Comparison of ENCODE assay signal across 15 cellular contexts in the genomic region with DNA sequence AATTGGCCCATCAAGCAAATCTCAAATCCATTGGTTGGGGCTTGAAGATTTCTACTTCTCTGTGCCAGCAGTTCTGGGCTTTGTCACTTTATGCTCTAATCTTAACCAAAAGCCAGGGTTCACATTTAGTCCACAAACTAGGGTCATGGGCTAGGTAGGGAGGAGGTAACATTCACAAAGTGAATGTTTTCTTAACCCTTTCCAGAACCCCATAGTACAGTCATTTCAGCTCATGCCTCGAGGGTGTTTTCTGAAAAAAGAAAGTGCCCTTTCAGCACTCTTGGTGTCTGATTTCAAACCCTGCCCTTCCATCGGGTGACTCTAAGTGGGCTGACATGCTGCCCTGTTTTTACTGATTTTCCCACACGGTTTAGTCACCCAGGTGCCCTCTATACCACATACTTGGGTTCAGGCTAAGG. TPM values are rescaled to one million over a fixed set of nuclear protein-coding genes. Genes with fewer than 3 reads are reported as not detected.
DNase-seq lines count a peak whose midpoint lies in the region; TF ChIP-seq lines count a peak whose summit lies in the region.
"Had no signal": no experiment of that assay in that cellular context is flagged by ENCODE, and none has a peak within 500 bp of the region (broad histone marks: within the 10 kb centered on the region; RNA-seq: fewer than 3 reads in every experiment).

No MANE protein-coding gene starts in this region.

- H3K27ac Mint-ChIP-seq in activated naive CD8-positive, alpha-beta T cell treated with anti-CD3 and anti-CD28 coated beads for 36 hours: peak overlapping the region; percentile 81

- H3K4me2 ChIP-seq in BLaER1 (peak overlapping the region; percentile 88), Karpas-422 (ENCODE audit: low read depth, low read length, poor library complexity, severe bottlenecking) (peak overlapping the region; percentile 68)

- H3K27me3 Mint-ChIP-seq in activated naive CD8-positive, alpha-beta T cell treated with anti-CD3 and anti-CD28 coated beads for 36 hours: no peaks in the 10 kb centered on the region
- H3K27me3 Mint-ChIP-seq: CD4-positive, alpha-beta memory T cell had no signal

- peaks cover 4% of the 10 kb centered on the region for H3K36me3 Mint-ChIP-seq in activated naive CD8-positive, alpha-beta T cell treated with anti-CD3 and anti-CD28 coated beads for 36 hours
- H3K36me3 Mint-ChIP-seq: CD4-positive, alpha-beta memory T cell had no signal

- peaks cover 71% of the 10 kb centered on the region for H3K4me1 Mint-ChIP-seq in activated naive CD8-positive, alpha-beta T cell treated with anti-CD3 and anti-CD28 coated beads for 36 hours

- peak overlapping the region; percentile 96 for H3K9ac ChIP-seq in BLaER1
- peak overlapping the region; percentile 68 for H3K9ac ChIP-seq in Karpas-422 (ENCODE audit: low read length)

- peaks cover 3% of the 10 kb centered on the region; the same call in 1 of the 2 replicates for H3K9me3 ChIP-seq in BLaER1
- H3K9me3 ChIP-seq in Karpas-422 (ENCODE audit: low read length): no peaks in the 10 kb centered on the region
- H3K9me3 ChIP-seq: adrenal gland, thyroid gland had no signal

- peak overlapping the region; percentile 0; the same call in 1 of the 2 replicates for H2AFZ ChIP-seq in Karpas-422 (ENCODE audit: low read length)

- H3K4me1 ChIP-seq in BLaER1 (peaks cover 79% of the 10 kb centered on the region), Karpas-422 (ENCODE audit: low read length) (peaks cover 96% of the 10 kb centered on the region)
- H3K4me1 ChIP-seq: adrenal gland had no signal

- in situ Hi-C loops in KBM-7 (cut with MboI; ENCODE audit: low pct_unique_long_range_greater_than_20kb, low sequenced_read_pairs): no loop called here

- H3K36me3 ChIP-seq in BLaER1 (peaks cover 32% of the 10 kb centered on the region), Karpas-422 (ENCODE audit: insufficient read depth, low read length) (peaks cover 64% of the 10 kb centered on the region)
- H3K36me3 ChIP-seq: adrenal gland, thyroid gland, WERI-Rb-1 had no signal

- no peak overlapping the region for H3K4me3 Mint-ChIP-seq in activated naive CD8-positive, alpha-beta T cell treated with anti-CD3 and anti-CD28 coated beads for 36 hours

- H3K4me3 ChIP-seq in BLaER1 (peak overlapping the region; percentile 69), GM12875 (ENCODE audit: low read depth, low read length) (peak overlapping the region; percentile 76), Karpas-422 (ENCODE audit: low read length) (peak overlapping the region; percentile 60)
- H3K4me3 ChIP-seq: adrenal gland, thyroid gland had no signal

- H4K20me1 ChIP-seq in BLaER1 (peaks cover 18% of the 10 kb centered on the region; the same call in 1 of the 2 replicates), Karpas-422 (ENCODE audit: insufficient read depth, low read depth, low read length) (peaks cover 38% of the 10 kb centered on the region; the same call in 1 of the 2 replicates)

- no peaks in the 10 kb centered on the region for H3K9me2 ChIP-seq in Karpas-422 (replicated peaks; ENCODE audit: insufficient read depth, low read length)

- peak; percentile 89 for DNase-seq in Karpas-422
- DNase-seq in activated naive CD8-positive, alpha-beta T cell treated with anti-CD3 and anti-CD28 coated beads for 36 hours: peak; percentile 21
- no peak for DNase-seq in KBM-7
- DNase-seq in DMS 273 treated with DMSO at 0.1 percent for 48 hours (lab: John Stamatoyannopoulos, UW): no peak
- no peak for DNase-seq in DMS114 treated with DMSO at 0.1 percent for 48 hours (lab: John Stamatoyannopoulos, UW; ENCODE audit: unreplicated experiment)
- no peak for DNase-seq in NOMO-1 treated with dmso at 0.1 percent for 144 hours (lab: John Stamatoyannopoulos, UW; ENCODE audit: unreplicated experiment)
- DNase-seq: adrenal gland; CD4-positive, alpha-beta memory T cell; left ventricle myocardium superior; NCI-H226; nucleus accumbens; thyroid gland; WERI-Rb-1 had no signal

- H3K9me3 Mint-ChIP-seq in activated naive CD8-positive, alpha-beta T cell treated with anti-CD3 and anti-CD28 coated beads for 36 hours: no peaks in the 10 kb centered on the region
- H3K9me3 Mint-ChIP-seq: CD4-positive, alpha-beta memory T cell had no signal

- H3K27ac ChIP-seq in BLaER1: peak overlapping the region; percentile 100
- H3K27ac ChIP-seq in Karpas-422 (ENCODE audit: low read length): peak overlapping the region; percentile 76
- H3K27ac ChIP-seq: adrenal gland, thyroid gland, WERI-Rb-1 had no signal

- H3K27me3 ChIP-seq in BLaER1: no peaks in the 10 kb centered on the region
- no peaks in the 10 kb centered on the region for H3K27me3 ChIP-seq in Karpas-422 (ENCODE audit: low read length)
- H3K27me3 ChIP-seq: thyroid gland had no signal

- H3K79me2 ChIP-seq in Karpas-422 (ENCODE audit: low read length): peaks cover 87% of the 10 kb centered on the region

- no peak for TF ChIP-seq CTCF in GM12875 (IDR thresholded peaks at IDR 0.05; ENCODE audit: borderline replicate concordance, insufficient read depth, low read depth, low read length)

RNA-seq across cellular contexts. Expression of gene POU2AF1, which starts 2.6 kb away (rescaled TPM):
- total RNA-seq in Karpas-422 (2014; rRNA removed; shearing (Covaris generic); ENCODE audit: low replicate concordance): 803 and 894 TPM in 2 replicates
- 1 to 10 TPM; 3.0 to 3.5 TPM for total RNA-seq in activated naive CD8-positive, alpha-beta T cell treated with anti-CD3 and anti-CD28 coated beads for 36 hours

Comparison
In these comparisons a context has a peak if more than half of its experiments do, and no peak if none do; other contexts are left out.
1. DNase-seq: peak in Karpas-422 (single experiment) and activated naive CD8-positive, alpha-beta T cell treated with anti-CD3 and anti-CD28 coated beads for 36 hours (single experiment); none in KBM-7 (single experiment), DMS 273 treated with DMSO at 0.1 percent for 48 hours (single experiment), DMS114 treated with DMSO at 0.1 percent for 48 hours (single experiment) and NOMO-1 treated with dmso at 0.1 percent for 144 hours (single experiment).
2. RNA of gene POU2AF1, which starts 2.6 kb away (total RNA-seq): 803 to 894 TPM in Karpas-422; 3.0 to 3.5 TPM in activated naive CD8-positive, alpha-beta T cell treated with anti-CD3 and anti-CD28 coated beads for 36 hours; every median in the first group is over 100 times any median in the second.
3. Peak in every context shown above with its lines, with median percentiles within 50 percentile points of each other: H3K4me3 ChIP-seq.